18 cellular contexts compared by ENCODE assay signal in the genomic region with DNA sequence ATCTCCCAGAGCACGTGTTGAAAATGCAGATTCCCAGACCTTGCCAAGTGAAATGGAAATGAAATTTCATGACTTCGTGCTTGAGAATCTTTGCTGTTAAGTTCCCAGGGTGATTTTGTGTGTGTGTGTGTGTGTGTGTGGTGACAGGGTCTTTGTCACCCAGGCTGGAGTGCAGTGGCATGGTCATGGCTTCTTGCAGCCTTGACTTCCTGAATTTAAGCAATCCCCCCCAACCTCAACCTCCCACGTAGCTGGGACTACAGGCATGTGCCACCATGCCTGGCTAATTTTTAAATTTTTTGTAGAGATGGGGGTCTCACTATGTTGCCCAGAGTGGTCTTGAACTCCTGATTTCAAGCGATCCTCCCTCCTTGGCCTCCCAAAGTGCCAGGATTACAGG.
"Had no signal": no experiment of that assay in that cellular context is flagged by ENCODE, and none has a peak within 500 bp of the region (broad histone marks: within the 10 kb centered on the region; RNA-seq: fewer than 3 reads in every experiment).

No MANE protein-coding gene starts in this region.

- DNase-seq: activated CD4-positive, alpha-beta T cell treated with anti-CD3 and anti-CD28 coated beads for 36 hours; activated naive CD4-positive, alpha-beta T cell treated with anti-CD3 and anti-CD28 coated beads, Interleukin-2, amount 10 ng/mL, durations not matched to agents 7 days and 5 days; amniotic stem cell; body of pancreas; central memory CD4-positive, alpha-beta T cell; cortex of kidney; effector CD8-positive, alpha-beta T cell; islet precursor cell; mammary epithelial cell; mucosa of descending colon; naive thymus-derived CD8-positive, alpha-beta T cell; stimulated activated CD4-positive, alpha-beta T cell treated with anti-CD3 and anti-CD28 coated beads, Interleukin-12 subunit alpha, Interleukin-12 subunit beta, amount 100 ng/mL, for 4 hours; stimulated activated naive CD8-positive, alpha-beta T cell treated with anti-CD3 and anti-CD28 coated beads, Interleukin-15, amount 100 ng/mL, for 72 hours; thyroid gland had no signal

- H3K4me3 ChIP-seq: body of pancreas, gastroesophageal sphincter, mucosa of descending colon, thyroid gland, vagina had no signal

- H3K4me3 Mint-ChIP-seq: activated CD4-positive, alpha-beta T cell treated with anti-CD3 and anti-CD28 coated beads for 36 hours; stimulated activated naive CD8-positive, alpha-beta T cell treated with anti-CD3 and anti-CD28 coated beads, Interleukin-15, amount 100 ng/mL, for 72 hours had no signal

- H3K27ac Mint-ChIP-seq: activated naive CD4-positive, alpha-beta T cell treated with anti-CD3 and anti-CD28 coated beads, Interleukin-2, amount 10 ng/mL, durations not matched to agents 7 days and 5 days; stimulated activated naive CD8-positive, alpha-beta T cell treated with anti-CD3 and anti-CD28 coated beads, Interleukin-15, amount 100 ng/mL, for 72 hours had no signal

- H3K27me3 Mint-ChIP-seq: activated CD4-positive, alpha-beta T cell treated with anti-CD3 and anti-CD28 coated beads for 36 hours; naive thymus-derived CD8-positive, alpha-beta T cell; stimulated activated naive CD8-positive, alpha-beta T cell treated with anti-CD3 and anti-CD28 coated beads, Interleukin-15, amount 100 ng/mL, for 72 hours had no signal

- ATAC-seq: activated CD4-positive, alpha-beta T cell treated with anti-CD3 and anti-CD28 coated beads for 36 hours; body of pancreas; gastroesophageal sphincter; left lobe of liver; mucosa of descending colon; naive thymus-derived CD8-positive, alpha-beta T cell; stimulated activated naive CD8-positive, alpha-beta T cell treated with anti-CD3 and anti-CD28 coated beads, Interleukin-15, amount 100 ng/mL, for 72 hours had no signal

- H3K9me3 ChIP-seq: body of pancreas, gastroesophageal sphincter, mucosa of descending colon, thyroid gland, vagina had no signal

- H3K36me3 Mint-ChIP-seq: naive thymus-derived CD8-positive, alpha-beta T cell had no signal

- H3K36me3 ChIP-seq: gastroesophageal sphincter, thyroid gland, vagina had no signal

- H3K9me3 Mint-ChIP-seq: activated naive CD4-positive, alpha-beta T cell treated with anti-CD3 and anti-CD28 coated beads, Interleukin-2, amount 10 ng/mL, durations not matched to agents 7 days and 5 days; naive thymus-derived CD8-positive, alpha-beta T cell; stimulated activated naive CD8-positive, alpha-beta T cell treated with anti-CD3 and anti-CD28 coated beads, Interleukin-15, amount 100 ng/mL, for 72 hours had no signal

- H3K27ac ChIP-seq: body of pancreas, epithelial cell of prostate, thyroid gland, vagina had no signal

- H3K27me3 ChIP-seq: body of pancreas, gastroesophageal sphincter, thyroid gland, vagina had no signal
